In genomic region chr1:209802780-209803152, GRCh38 we compare ENCODE assay signal across 17 cellular contexts. TPM values are rescaled to one million over a fixed set of nuclear protein-coding genes. Genes with fewer than 3 reads are reported as not detected.
"Had no signal": no experiment of that assay in that cellular context is flagged by ENCODE, and none has a peak within 500 bp of the region (broad histone marks: within the 10 kb centered on the region; RNA-seq: fewer than 3 reads in every experiment).

No MANE protein-coding gene starts in this region.

- H3K27me3 ChIP-seq: brain microvascular endothelial cell, gastroesophageal sphincter, tibial nerve had no signal

- H3K9me3 Mint-ChIP-seq: activated naive CD4-positive, alpha-beta T cell treated with anti-CD3 and anti-CD28 coated beads, Interleukin-2, amount 50 U/mL, for 24 hours; natural killer cell treated with Interleukin-12 subunit alpha and Interleukin-12 subunit beta and Interleukin-15 and Interleukin-18, amount 100 ng/mL, for 72 hours had no signal

- H3K27ac ChIP-seq: brain microvascular endothelial cell, gastroesophageal sphincter had no signal

- H3K9me3 ChIP-seq: gastroesophageal sphincter, tibial nerve had no signal

- H3K4me3 ChIP-seq: dorsolateral prefrontal cortex, gastroesophageal sphincter, lung, tibial nerve had no signal

- H3K27ac Mint-ChIP-seq: activated naive CD4-positive, alpha-beta T cell treated with anti-CD3 and anti-CD28 coated beads, Interleukin-2, amount 50 U/mL, for 24 hours; natural killer cell treated with Interleukin-12 subunit alpha and Interleukin-12 subunit beta and Interleukin-15 and Interleukin-18, amount 100 ng/mL, for 72 hours had no signal

- FAIRE-seq: endometrium had no signal

- H3K4me3 Mint-ChIP-seq: activated naive CD4-positive, alpha-beta T cell treated with anti-CD3 and anti-CD28 coated beads, Interleukin-2, amount 50 U/mL, for 24 hours; natural killer cell treated with Interleukin-12 subunit alpha and Interleukin-12 subunit beta and Interleukin-15 and Interleukin-18, amount 100 ng/mL, for 72 hours had no signal

- DNase-seq: activated CD4-positive, alpha-beta T cell treated with anti-CD3 and anti-CD28 coated beads, Interleukin-2, amount 50 U/mL, for 1 hour; amygdala; brain microvascular endothelial cell; dorsolateral prefrontal cortex; SHP77 treated with DMSO at 0.1 percent for 48 hours; stimulated activated CD4-positive, alpha-beta T cell treated with anti-CD3 and anti-CD28 coated beads, Interleukin-15, amount 100 ng/mL, for 24 hours; stimulated activated CD4-positive, alpha-beta T cell treated with anti-CD3 and anti-CD28 coated beads, Interleukin-4, amount 100 ng/mL, for 4 hours had no signal

- H3K27me3 Mint-ChIP-seq: activated naive CD4-positive, alpha-beta T cell treated with anti-CD3 and anti-CD28 coated beads, Interleukin-2, amount 50 U/mL, for 24 hours had no signal

- ATAC-seq: natural killer cell treated with Interleukin-12 subunit alpha and Interleukin-12 subunit beta and Interleukin-15 and Interleukin-18, amount 100 ng/mL, for 72 hours had no signal

- H3K36me3 ChIP-seq: brain microvascular endothelial cell, gastroesophageal sphincter, tibial nerve had no signal

- H3K36me3 Mint-ChIP-seq: activated naive CD4-positive, alpha-beta T cell treated with anti-CD3 and anti-CD28 coated beads, Interleukin-2, amount 50 U/mL, for 24 hours; natural killer cell treated with Interleukin-12 subunit alpha and Interleukin-12 subunit beta and Interleukin-15 and Interleukin-18, amount 100 ng/mL, for 72 hours had no signal

RNA-seq across cellular contexts. Expression of gene IRF6, which starts 3.2 kb away (rescaled TPM):
- total RNA-seq: T-helper 2 cell treated with Interferon-gamma antibody and Interleukin-4, amounts not matched to agents 100 ng/mL and 5 ng/mL, for 36 hours had no signal

RNA-seq across cellular contexts. Expression of gene TRAF3IP3, which starts 46.9 kb away (rescaled TPM):
- total RNA-seq: fibroblast of lung, kidney epithelial cell, pulmonary artery endothelial cell had no signal
- polyA plus RNA-seq: fibroblast of lung had no signal
